ENCODE assay signal across 6 cellular contexts in the genomic region with DNA sequence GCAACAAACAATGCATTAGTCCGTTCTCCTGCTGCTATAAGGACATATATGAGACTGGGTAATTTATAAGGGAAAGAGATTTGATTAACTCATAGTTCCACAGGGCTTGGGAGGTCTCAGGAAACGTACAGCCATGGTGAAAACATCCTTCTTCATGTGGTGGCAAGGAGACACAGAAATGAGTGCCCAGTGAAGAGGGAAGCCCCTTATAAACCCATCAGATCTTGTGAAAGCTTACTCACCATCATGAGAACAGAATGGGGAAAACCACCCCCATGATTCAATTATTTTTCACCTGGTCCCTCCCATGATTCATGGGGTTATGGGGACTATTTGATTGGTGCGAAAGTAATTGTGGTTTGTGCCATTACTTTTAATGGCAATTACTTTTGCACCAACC.
"Had no signal": no experiment of that assay in that cellular context is flagged by ENCODE, and none has a peak within 500 bp of the region (broad histone marks: within the 10 kb centered on the region; RNA-seq: fewer than 3 reads in every experiment).

No MANE protein-coding gene starts in this region.

- ATAC-seq: GM23338, K562 had no signal

- H3K4me2 ChIP-seq: GM23338 had no signal

- DNase-seq: H9, HCEC 1CT, IMR-90, KG1 had no signal

- H2AFZ ChIP-seq: GM23338 had no signal

- H3K4me3 ChIP-seq: GM23338, K562 had no signal
